In the genomic region with DNA sequence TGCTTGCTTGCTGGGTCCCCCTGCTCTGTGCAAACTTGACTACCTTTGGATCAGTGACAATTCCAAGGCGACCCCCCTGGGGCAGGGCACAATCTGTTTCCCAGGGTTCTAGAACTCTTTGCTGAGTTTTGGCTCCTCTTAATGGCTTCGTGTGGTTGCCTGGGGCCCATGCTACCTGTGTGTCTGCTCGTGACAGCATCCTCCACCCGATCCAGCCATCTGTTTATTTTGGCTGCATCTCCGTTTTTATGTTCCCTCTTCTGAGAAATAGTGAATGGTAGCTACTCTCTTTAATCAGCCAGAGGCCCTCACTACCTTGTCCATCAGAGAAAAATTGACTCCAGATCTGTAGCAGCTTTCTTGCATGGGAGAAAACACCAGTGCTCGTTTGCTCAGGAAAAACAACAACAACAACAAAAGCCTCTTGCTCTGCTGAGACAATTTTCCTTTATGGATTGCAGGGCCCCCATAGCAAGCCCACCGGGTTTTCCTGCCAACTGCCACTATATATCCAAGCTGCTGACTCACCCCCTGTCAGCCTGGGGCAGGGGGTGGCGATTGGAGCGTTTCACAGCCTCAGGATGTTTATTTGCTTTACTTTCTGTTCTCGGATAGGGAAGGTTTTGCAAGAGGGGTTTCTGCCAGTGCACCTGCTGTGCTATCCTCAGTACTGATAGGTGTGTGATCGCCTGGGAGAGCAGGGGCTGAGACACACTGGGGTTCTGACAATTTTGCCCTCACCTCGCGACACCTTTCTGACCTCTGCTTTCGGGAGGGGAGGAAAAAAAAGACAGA, we compare ENCODE assay signal across 12 cellular contexts.
A peak's percentile ranks its signal among the peaks of the same experiment; 100 is the strongest.
DNase-seq lines count a peak whose midpoint lies in the region; ATAC-seq, FAIRE-seq and TF ChIP-seq lines count a peak whose summit lies in the region.
"Had no signal": no experiment of that assay in that cellular context is flagged by ENCODE, and none has a peak within 500 bp of the region (broad histone marks: within the 10 kb centered on the region; RNA-seq: fewer than 3 reads in every experiment).

No MANE protein-coding gene starts in this region.

- no peak overlapping the region for H3K23ac ChIP-seq in mesenchymal stem cell (ENCODE audit: low read length in 2 of 2)

- H3K27me3 ChIP-seq in mesenchymal stem cell (ENCODE audit: control insufficient read depth in 1 of 2, insufficient read depth in 1 of 2, low read length in 2 of 2): peaks cover 0 to 9% of the 10 kb centered on the region in 2 experiments
- H3K27me3 ChIP-seq in BE2C: no peaks in the 10 kb centered on the region

- H2BK5ac ChIP-seq in mesenchymal stem cell (ENCODE audit: low read depth, low read length, poor library complexity, severe bottlenecking): no peak overlapping the region

- no peak overlapping the region for H2BK12ac ChIP-seq in mesenchymal stem cell (ENCODE audit: low read length in 2 of 2)

- TF ChIP-seq CTCF in VCaP (conservative IDR thresholded peaks at IDR 0.05) (no peak), BE2C (IDR thresholded peaks at IDR 0.05; ENCODE audit: low read depth, low read length) (no peak)

- in situ Hi-C loops in G401 (cut with HindIII; ENCODE audit: low sequenced_read_pairs): no loop called here

- H3K4me1 ChIP-seq in mesenchymal stem cell (ENCODE audit: control insufficient read depth, insufficient read depth, low read depth, low read length): peaks cover 10% of the 10 kb centered on the region
- H3K4me1 ChIP-seq in BE2C: no peaks in the 10 kb centered on the region

- no peaks in the 10 kb centered on the region for H3K9me3 ChIP-seq in mesenchymal stem cell (ENCODE audit: control insufficient read depth, low read length)
- no peaks in the 10 kb centered on the region for H3K9me3 ChIP-seq in BE2C

- H3K4me3 ChIP-seq in mesenchymal stem cell (ENCODE audit: insufficient read depth in 1 of 2, low read depth in 1 of 2, low read length in 2 of 2): no peak overlapping the region
- no peak overlapping the region for H3K4me3 ChIP-seq in BE2C (ENCODE audit: low read depth, low read length)

- H4K91ac ChIP-seq in mesenchymal stem cell (ENCODE audit: low read length): no peak overlapping the region

- no peaks in the 10 kb centered on the region for H3K79me1 ChIP-seq in mesenchymal stem cell (replicated peaks; ENCODE audit: low read length, poor library complexity, severe bottlenecking)

- no peak overlapping the region for H4K8ac ChIP-seq in mesenchymal stem cell (ENCODE audit: low read length)

- no peak overlapping the region for H2BK120ac ChIP-seq in mesenchymal stem cell (ENCODE audit: low read depth, low read length)

- no peak overlapping the region for H2AK5ac ChIP-seq in mesenchymal stem cell (ENCODE audit: low read length, severe bottlenecking)

- H3K27ac ChIP-seq in VCaP (peak overlapping the region; percentile 63), mesenchymal stem cell (ENCODE audit: low read length, poor library complexity, severe bottlenecking) (no peak overlapping the region)

- 48% methylated on average over 13 of the region's 14 CpGs for WGBS in mesenchymal stem cell

- FAIRE-seq in RCC 7860 (lab: Jason Lieb, UNC): no peak
- FAIRE-seq: GM12892, H1 had no signal

- H3K14ac ChIP-seq in mesenchymal stem cell (ENCODE audit: low read length in 2 of 2): no peak overlapping the region

- peak overlapping the region; percentile 1 for H3K4me2 ChIP-seq in mesenchymal stem cell (ENCODE audit: low read length, poor library complexity, severe bottlenecking)

- no peak overlapping the region for H2AFZ ChIP-seq in mesenchymal stem cell (ENCODE audit: low read depth, low read length)

- H3K18ac ChIP-seq in mesenchymal stem cell (ENCODE audit: low read depth in 1 of 2, low read length in 2 of 2): no peak overlapping the region

- H3K9ac ChIP-seq in mesenchymal stem cell (ENCODE audit: low read length): no peak overlapping the region

- H3K4ac ChIP-seq in mesenchymal stem cell (ENCODE audit: low read depth in 1 of 2, low read length in 2 of 2): no peak overlapping the region

- intact Hi-C loops in left ventricle myocardium superior (cut with micrococcal nuclease): no loop called here

- DNase-seq in G401 (ENCODE audit: low spot score) (peak; percentile 92), NCI-H1092 treated with DMSO at 0.1 percent for 48 hours (lab: John Stamatoyannopoulos, UW) (peak; percentile 99), mesenchymal stem cell (peak; percentile 65), RCC 7860 (ENCODE audit: low spot score) (no peak), left ventricle myocardium superior (no peak), BE2C (no peak)
- DNase-seq: activated T-cell treated with anti-CD3 and anti-CD28 coated beads, Interleukin-2, amount 50 U/mL, for 1 hour; anterior cingulate cortex; effector CD8-positive, alpha-beta T cell had no signal

- H3K36me3 ChIP-seq in mesenchymal stem cell (ENCODE audit: control insufficient read depth in 1 of 2, insufficient read depth in 2 of 2, low read depth in 1 of 2, low read length in 2 of 2): no peaks in the 10 kb centered on the region
- no peaks in the 10 kb centered on the region for H3K36me3 ChIP-seq in BE2C

- no peak for ATAC-seq in left ventricle myocardium superior

- no peak overlapping the region for H2BK15ac ChIP-seq in mesenchymal stem cell (ENCODE audit: low read depth, poor library complexity, severe bottlenecking)

Comparison
In these comparisons a context has a peak if more than half of its experiments do, and no peak if none do; other contexts are left out.
1. DNase-seq: peak in G401 (single experiment), NCI-H1092 treated with DMSO at 0.1 percent for 48 hours (single experiment) and mesenchymal stem cell (single experiment); none in RCC 7860 (single experiment), left ventricle myocardium superior (single experiment) and BE2C (single experiment).